ENCODE assay signal across 25 cellular contexts in genomic region chr3:151318946-151319345, GRCh38. TPM values are rescaled to one million over a fixed set of nuclear protein-coding genes. Genes with fewer than 3 reads are reported as not detected.
DNase-seq lines count a peak whose midpoint lies in the region; ATAC-seq, FAIRE-seq and TF ChIP-seq lines count a peak whose summit lies in the region.
"Had no signal": no experiment of that assay in that cellular context is flagged by ENCODE, and none has a peak within 500 bp of the region (broad histone marks: within the 10 kb centered on the region; RNA-seq: fewer than 3 reads in every experiment).

No MANE protein-coding gene starts in this region.

- no peak for TF ChIP-seq POLR2A in suprapubic skin (IDR thresholded peaks at IDR 0.05)

- DNase-seq in activated T-cell treated with anti-CD3 and anti-CD28 coated beads, Interleukin-2, amount 50 U/mL, for 72 hours: no peak
- DNase-seq in activated T-cell treated with anti-CD3 and anti-CD28 coated beads for 4 hours: no peak
- DNase-seq in RWPE2 (ENCODE audit: low spot score): no peak
- DNase-seq in foreskin keratinocyte: peak; percentile 94 to 97
- DNase-seq in suprapubic skin (ENCODE audit: low spot score in 2 of 2): no peak
- no peak for DNase-seq in HUDEP-2 (lab: John Stamatoyannopoulos, UW; ENCODE audit: unreplicated experiment in 76 of 76)
- no peak for DNase-seq in LoVo (ENCODE audit: low spot score)
- DNase-seq in kidney: no peak
- DNase-seq: activated CD4-positive, alpha-beta T cell treated with anti-CD3 and anti-CD28 coated beads for 4 hours; amygdala; CD4-positive, alpha-beta memory T cell; DMS79; hippocampal formation; midbrain; NCI-H1105 treated with DMSO at 0.1 percent for 48 hours; NCI-H2107; NCI-H526 treated with DMSO at 0.1 percent for 48 hours; stimulated activated naive CD4-positive, alpha-beta T cell; transverse colon had no signal

- peaks cover 47% of the 10 kb centered on the region for H3K4me1 ChIP-seq in RWPE2 (ENCODE audit: insufficient read depth, poor library complexity, severe bottlenecking)
- H3K4me1 ChIP-seq in foreskin keratinocyte: peaks cover 22% of the 10 kb centered on the region
- peaks cover 36% of the 10 kb centered on the region for H3K4me1 ChIP-seq in suprapubic skin
- no peaks in the 10 kb centered on the region for H3K4me1 ChIP-seq in kidney (ENCODE audit: control insufficient read depth in 1 of 2, insufficient read depth in 1 of 2, low read depth in 1 of 2, low read length in 2 of 2)
- H3K4me1 ChIP-seq: transverse colon had no signal

- intact Hi-C loops in kidney (cut with DNase I): no loop called here

- H3K9me3 ChIP-seq in RWPE2 (ENCODE audit: severe bottlenecking) (no peaks in the 10 kb centered on the region), suprapubic skin (no peaks in the 10 kb centered on the region), kidney (ENCODE audit: control insufficient read depth in 1 of 2, low read length in 2 of 2) (no peaks in the 10 kb centered on the region)
- H3K9me3 ChIP-seq: transverse colon had no signal

- H3K36me3 ChIP-seq in RWPE2 (ENCODE audit: low read depth) (peaks cover 17% of the 10 kb centered on the region), suprapubic skin (no peaks in the 10 kb centered on the region), kidney (ENCODE audit: control insufficient read depth in 1 of 2, insufficient read depth in 2 of 2, low read length in 2 of 2) (no peaks in the 10 kb centered on the region)
- H3K36me3 ChIP-seq: neural progenitor cell, transverse colon had no signal

- H3K4me1 Mint-ChIP-seq in activated T-cell treated with anti-CD3 and anti-CD28 coated beads, Interleukin-2, amount 50 U/mL, for 72 hours (ENCODE audit: low read depth): peaks cover 62% of the 10 kb centered on the region
- H3K4me1 Mint-ChIP-seq: central memory CD8-positive, alpha-beta T cell had no signal

- H3K27me3 ChIP-seq in RWPE2 (ENCODE audit: insufficient read depth, poor library complexity, severe bottlenecking) (no peaks in the 10 kb centered on the region), foreskin keratinocyte (no peaks in the 10 kb centered on the region), suprapubic skin (no peaks in the 10 kb centered on the region)
- H3K27me3 ChIP-seq: neural progenitor cell, transverse colon had no signal

- TF ChIP-seq CTCF in RWPE2 (IDR thresholded peaks at IDR 0.05; ENCODE audit: poor library complexity, severe bottlenecking) (no peak), foreskin keratinocyte (conservative IDR thresholded peaks at IDR 0.05) (no peak), suprapubic skin (IDR thresholded peaks at IDR 0.05) (no peak), kidney (IDR thresholded peaks at IDR 0.05; ENCODE audit: borderline replicate concordance, extremely low read depth, insufficient read depth) (no peak)

- peaks cover 1 to 4% of the 10 kb centered on the region in 2 donors for H3K9me3 Mint-ChIP-seq in activated T-cell treated with anti-CD3 and anti-CD28 coated beads, Interleukin-2, amount 50 U/mL, for 72 hours
- H3K9me3 Mint-ChIP-seq: CD4-positive, alpha-beta memory T cell; central memory CD8-positive, alpha-beta T cell; neural progenitor cell had no signal

- peaks cover 18% of the 10 kb centered on the region for H3K27me3 Mint-ChIP-seq in activated T-cell treated with anti-CD3 and anti-CD28 coated beads, Interleukin-2, amount 50 U/mL, for 72 hours (ENCODE audit: low read depth)

- H3K27ac ChIP-seq in RWPE2 (ENCODE audit: poor library complexity, severe bottlenecking) (peak overlapping the region; percentile 99), foreskin keratinocyte (peak overlapping the region; percentile 94), suprapubic skin (peak overlapping the region; percentile 81), kidney (ENCODE audit: low read depth in 2 of 2, low read length in 2 of 2) (no peak overlapping the region)
- H3K27ac ChIP-seq: neural progenitor cell, transverse colon had no signal

- no peak for FAIRE-seq in kidney (lab: Jason Lieb, UNC)
- FAIRE-seq: TTC549 had no signal

- peak overlapping the region; percentile 90 for H3K27ac Mint-ChIP-seq in activated T-cell treated with anti-CD3 and anti-CD28 coated beads, Interleukin-2, amount 50 U/mL, for 72 hours
- H3K27ac Mint-ChIP-seq: CD4-positive, alpha-beta memory T cell; neural progenitor cell had no signal

- H3K36me3 Mint-ChIP-seq in activated T-cell treated with anti-CD3 and anti-CD28 coated beads, Interleukin-2, amount 50 U/mL, for 72 hours (ENCODE audit: insufficient read depth in 2 of 2): peaks cover 0 to 6% of the 10 kb centered on the region in 2 donors
- H3K36me3 Mint-ChIP-seq: CD4-positive, alpha-beta memory T cell; neural progenitor cell had no signal

- no peak for ATAC-seq in activated T-cell treated with anti-CD3 and anti-CD28 coated beads, Interleukin-2, amount 50 U/mL, for 72 hours (replicated peaks in 1 of 2)
- peak; percentile 50 for ATAC-seq in RWPE2 (ENCODE audit: low read depth)
- peak; percentile 66 for ATAC-seq in foreskin keratinocyte

- TF ChIP-seq EP300 in suprapubic skin (IDR thresholded peaks at IDR 0.05): no peak

- no peak overlapping the region for H3K4me3 Mint-ChIP-seq in activated T-cell treated with anti-CD3 and anti-CD28 coated beads, Interleukin-2, amount 50 U/mL, for 72 hours
- H3K4me3 Mint-ChIP-seq: CD4-positive, alpha-beta memory T cell; central memory CD8-positive, alpha-beta T cell; neural progenitor cell had no signal

- WGBS in suprapubic skin: 57% methylated on average over 10 of the region's 10 CpGs

- peak overlapping the region; percentile 12 for H3K4me3 ChIP-seq in RWPE2 (ENCODE audit: severe bottlenecking)
- H3K4me3 ChIP-seq in suprapubic skin: peak overlapping the region; percentile 5
- no peak overlapping the region for H3K4me3 ChIP-seq in kidney (ENCODE audit: low read length in 2 of 2)
- H3K4me3 ChIP-seq: neural progenitor cell, transverse colon had no signal

- no peak overlapping the region for H3K9ac ChIP-seq in kidney (ENCODE audit: low read length in 2 of 2)
- H3K9ac ChIP-seq: neural progenitor cell had no signal

RNA-seq across cellular contexts. Expression of gene GPR87, which starts 2.3 kb away (rescaled TPM):
- 1 to 10 TPM in 1 of 2 donors, under 1 TPM in 1; 0.70 to 2.2 TPM for total RNA-seq in activated T-cell treated with anti-CD3 and anti-CD28 coated beads, Interleukin-2, amount 50 U/mL, for 72 hours
- total RNA-seq in foreskin keratinocyte: 58.3 and 62.8 TPM in 2 replicates
- 51.5 and 52.2 TPM in 2 replicates for polyA plus RNA-seq in foreskin keratinocyte
- 10 to 100 TPM; 14.7 to 44.3 (median 30.9) TPM for total RNA-seq in suprapubic skin
- total RNA-seq in kidney: 0.72 TPM
- not detected for polyA plus RNA-seq in kidney (ENCODE audit: insufficient read depth, low read depth, low replicate concordance)
- total RNA-seq: CD4-positive, alpha-beta memory T cell; transverse colon had no signal
- polyA plus RNA-seq: CD4-positive, alpha-beta memory T cell had no signal

RNA-seq across cellular contexts. Expression of gene P2RY13, which starts 10.4 kb away (rescaled TPM):
- total RNA-seq in activated T-cell treated with anti-CD3 and anti-CD28 coated beads, Interleukin-2, amount 50 U/mL, for 72 hours: not detected
- not detected in 2 replicates for total RNA-seq in foreskin keratinocyte
- polyA plus RNA-seq in foreskin keratinocyte: not detected in 2 replicates
- 1 to 10 TPM in 2 of 4 donors, under 1 TPM in 2; 0.53 to 3.4 (median 1.3) TPM for total RNA-seq in suprapubic skin
- total RNA-seq in kidney: 2.5 TPM
- 0.71 TPM for polyA plus RNA-seq in kidney (ENCODE audit: insufficient read depth, low read depth, low replicate concordance)
- total RNA-seq: CD4-positive, alpha-beta memory T cell; fibroblast of villous mesenchyme; renal cortical epithelial cell had no signal
- polyA plus RNA-seq: CD4-positive, alpha-beta memory T cell had no signal

RNA-seq across cellular contexts. Expression of gene P2RY14, which starts 40.6 kb away (rescaled TPM):
- under 1 TPM; 0.34 to 0.51 TPM for total RNA-seq in activated T-cell treated with anti-CD3 and anti-CD28 coated beads, Interleukin-2, amount 50 U/mL, for 72 hours
- total RNA-seq in foreskin keratinocyte: not detected in 2 replicates
- polyA plus RNA-seq in foreskin keratinocyte: not detected in 2 replicates
- total RNA-seq in suprapubic skin: 1 to 10 TPM; 1.1 to 4.2 (median 2.4) TPM
- total RNA-seq in kidney: 2.4 TPM
- polyA plus RNA-seq in kidney (ENCODE audit: insufficient read depth, low read depth, low replicate concordance): 0.54 TPM
- total RNA-seq: fibroblast of villous mesenchyme, kidney epithelial cell, renal cortical epithelial cell had no signal

Comparison
In these comparisons a context has a peak if more than half of its experiments do, and no peak if none do; other contexts are left out.
1. ATAC-seq: peak in RWPE2 (single experiment) and foreskin keratinocyte (single experiment); none in activated T-cell treated with anti-CD3 and anti-CD28 coated beads, Interleukin-2, amount 50 U/mL, for 72 hours (0 of 2).
2. DNase-seq: peak in foreskin keratinocyte (2 of 2); none in activated T-cell treated with anti-CD3 and anti-CD28 coated beads, Interleukin-2, amount 50 U/mL, for 72 hours (0 of 2), activated T-cell treated with anti-CD3 and anti-CD28 coated beads for 4 hours (single experiment), RWPE2 (single experiment), suprapubic skin (0 of 2), HUDEP-2 (0 of 76), LoVo (single experiment) and kidney (single experiment).
3. H3K27ac ChIP-seq: peak in RWPE2 (single experiment), foreskin keratinocyte (single experiment) and suprapubic skin (single experiment); none in kidney (0 of 2).
4. H3K4me3 ChIP-seq: peak in RWPE2 (single experiment) and suprapubic skin (single experiment); none in kidney (0 of 2).